Comparison of ENCODE assay signal across 1 cellular context in genomic region chr11:108035690-108036089, GRCh38.
TF ChIP-seq lines count a peak whose summit lies in the region.

No MANE protein-coding gene starts in this region.

TF ChIP-seq in WTC11, 78 proteins besides CTCF, POLR2A, EP300 and RAD21 (continued from another document):
- TF ChIP-seq ZNF532 (CRISPR knock-in tag; IDR thresholded peaks at IDR 0.05; ENCODE audit: borderline replicate concordance) (no peak), MXD4 (CRISPR knock-in tag; IDR thresholded peaks at IDR 0.05; ENCODE audit: borderline replicate concordance) (no peak), PRRX2 (CRISPR knock-in tag; IDR thresholded peaks at IDR 0.05) (no peak), NFE2L1 (CRISPR knock-in tag; IDR thresholded peaks at IDR 0.05) (no peak)
- TF ChIP-seq, protein P1, sequence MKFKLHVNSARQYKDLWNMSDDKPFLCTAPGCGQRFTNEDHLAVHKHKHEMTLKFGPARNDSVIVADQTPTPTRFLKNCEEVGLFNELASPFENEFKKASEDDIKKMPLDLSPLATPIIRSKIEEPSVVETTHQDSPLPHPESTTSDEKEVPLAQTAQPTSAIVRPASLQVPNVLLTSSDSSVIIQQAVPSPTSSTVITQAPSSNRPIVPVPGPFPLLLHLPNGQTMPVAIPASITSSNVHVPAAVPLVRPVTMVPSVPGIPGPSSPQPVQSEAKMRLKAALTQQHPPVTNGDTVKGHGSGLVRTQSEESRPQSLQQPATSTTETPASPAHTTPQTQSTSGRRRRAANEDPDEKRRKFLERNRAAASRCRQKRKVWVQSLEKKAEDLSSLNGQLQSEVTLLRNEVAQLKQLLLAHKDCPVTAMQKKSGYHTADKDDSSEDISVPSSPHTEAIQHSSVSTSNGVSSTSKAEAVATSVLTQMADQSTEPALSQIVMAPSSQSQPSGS (CRISPR knock-in tag; IDR thresholded peaks at IDR 0.05; ENCODE audit: borderline replicate concordance, low read depth): no peak
- TF ChIP-seq, protein P2, sequence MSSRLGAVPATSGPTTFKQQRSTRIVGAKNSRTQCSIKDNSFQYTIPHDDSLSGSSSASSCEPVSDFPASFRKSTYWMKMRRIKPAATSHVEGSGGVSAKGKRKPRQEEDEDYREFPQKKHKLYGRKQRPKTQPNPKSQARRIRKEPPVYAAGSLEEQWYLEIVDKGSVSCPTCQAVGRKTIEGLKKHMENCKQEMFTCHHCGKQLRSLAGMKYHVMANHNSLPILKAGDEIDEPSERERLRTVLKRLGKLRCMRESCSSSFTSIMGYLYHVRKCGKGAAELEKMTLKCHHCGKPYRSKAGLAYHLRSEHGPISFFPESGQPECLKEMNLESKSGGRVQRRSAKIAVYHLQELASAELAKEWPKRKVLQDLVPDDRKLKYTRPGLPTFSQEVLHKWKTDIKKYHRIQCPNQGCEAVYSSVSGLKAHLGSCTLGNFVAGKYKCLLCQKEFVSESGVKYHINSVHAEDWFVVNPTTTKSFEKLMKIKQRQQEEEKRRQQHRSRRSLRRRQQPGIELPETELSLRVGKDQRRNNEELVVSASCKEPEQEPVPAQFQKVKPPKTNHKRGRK (CRISPR knock-in tag; IDR thresholded peaks at IDR 0.05; ENCODE audit: borderline replicate concordance): no peak
